ENCODE assay signal across 18 cellular contexts in genomic region chr17:79482719-79483118, GRCh38.
DNase-seq lines count a peak whose midpoint lies in the region; TF ChIP-seq lines count a peak whose summit lies in the region.
"Had no signal": no experiment of that assay in that cellular context is flagged by ENCODE, and none has a peak within 500 bp of the region (broad histone marks: within the 10 kb centered on the region; RNA-seq: fewer than 3 reads in every experiment).

No MANE protein-coding gene starts in this region.

- no peaks in the 10 kb centered on the region for H3K36me3 ChIP-seq in NT2/D1 (ENCODE audit: insufficient read depth, insufficient read length, low read length)
- H3K36me3 ChIP-seq in iPS DF 6.9 (ENCODE audit: control insufficient read depth, insufficient read depth, low read length) = no peaks in the 10 kb centered on the region
- no peaks in the 10 kb centered on the region for H3K36me3 ChIP-seq in suprapubic skin
- H3K36me3 ChIP-seq: HAP-1, SJSA1 had no signal

- H3K4me3 ChIP-seq in NT2/D1 (ENCODE audit: insufficient read length, low read depth) (peak overlapping the region; percentile 16), iPS DF 6.9 (ENCODE audit: low read length) (no peak overlapping the region), suprapubic skin (no peak overlapping the region)
- H3K4me3 ChIP-seq: HAP-1, SJSA1 had no signal

- no peak overlapping the region for H3K4me3 Mint-ChIP-seq in neural crest cell

- peak overlapping the region; percentile 3 for H3K27ac Mint-ChIP-seq in neural crest cell (ENCODE audit: unreplicated experiment)

- no peaks in the 10 kb centered on the region for H3K36me3 Mint-ChIP-seq in neural crest cell (ENCODE audit: low read depth)
- H3K36me3 Mint-ChIP-seq: CD14-positive monocyte, IgD-negative memory B cell had no signal

- no peak for TF ChIP-seq EP300 in suprapubic skin (IDR thresholded peaks at IDR 0.05)

- no peak for TF ChIP-seq CTCF in neural crest cell (conservative IDR thresholded peaks at IDR 0.05)
- no peak for TF ChIP-seq CTCF in suprapubic skin (IDR thresholded peaks at IDR 0.05)
- no peak for TF ChIP-seq CTCF in GM20000 (IDR thresholded peaks at IDR 0.05; ENCODE audit: extremely low read depth, missing control alignments)

- peaks cover 4% of the 10 kb centered on the region for H3K27me3 Mint-ChIP-seq in neural crest cell (ENCODE audit: low read depth)

- no peaks in the 10 kb centered on the region for H3K9me3 Mint-ChIP-seq in neural crest cell
- H3K9me3 Mint-ChIP-seq: IgD-negative memory B cell had no signal

- H3K9me3 ChIP-seq in NT2/D1 (ENCODE audit: insufficient read depth, low read length) = no peaks in the 10 kb centered on the region
- H3K9me3 ChIP-seq in iPS DF 6.9 (ENCODE audit: control insufficient read depth, insufficient read depth, low read length) = no peaks in the 10 kb centered on the region
- H3K9me3 ChIP-seq in suprapubic skin = no peaks in the 10 kb centered on the region
- H3K9me3 ChIP-seq: HAP-1, SJSA1 had no signal

- H3K4me1 ChIP-seq in NT2/D1 (ENCODE audit: insufficient read depth, insufficient read length) = peaks cover 17% of the 10 kb centered on the region
- peaks cover 4% of the 10 kb centered on the region for H3K4me1 ChIP-seq in iPS DF 6.9 (ENCODE audit: control insufficient read depth, insufficient read depth, low read length)
- H3K4me1 ChIP-seq in suprapubic skin = peaks cover 8% of the 10 kb centered on the region
- H3K4me1 ChIP-seq: HAP-1, SJSA1 had no signal

- no peak for TF ChIP-seq POLR2A in suprapubic skin (IDR thresholded peaks at IDR 0.05)

- H3K27me3 ChIP-seq in NT2/D1 (ENCODE audit: insufficient read depth, insufficient read length) (peaks cover 5% of the 10 kb centered on the region), iPS DF 6.9 (ENCODE audit: control insufficient read depth, insufficient read depth, low read length) (no peaks in the 10 kb centered on the region), suprapubic skin (peaks cover 95% of the 10 kb centered on the region)

- no CpG with 5 or more reads among the region's 9 CpGs for WGBS in iPS DF 6.9 (ENCODE audit: insufficient coverage, insufficient read length)
- 11% methylated on average over 8 of the region's 9 CpGs for WGBS in suprapubic skin

- H3K27ac ChIP-seq in iPS DF 6.9 (ENCODE audit: low read length) (no peak overlapping the region), suprapubic skin (no peak overlapping the region)
- H3K27ac ChIP-seq: SJSA1 had no signal

- peak overlapping the region; percentile 57 for H3K9ac ChIP-seq in NT2/D1 (ENCODE audit: insufficient read length, low read depth)

- DNase-seq in Daoy (ENCODE audit: low read depth) (peak; percentile 18), NT2/D1 (ENCODE audit: low read depth, low spot score) (no peak), iPS DF 6.9 (ENCODE audit: low read depth, low spot score) (peak; percentile 20), neural crest cell (ENCODE audit: low read depth, low spot score) (peak; percentile 22), suprapubic skin (ENCODE audit: low spot score in 2 of 2) (no peak), NCI-H128 (lab: John Stamatoyannopoulos, UW; ENCODE audit: unreplicated experiment) (no peak), cerebellar nuclear complex (lab: John Stamatoyannopoulos, UW) (no peak), GM20000 (ENCODE audit: low spot score) (no peak)
- DNase-seq: COR-L47; NCI-H1105 treated with DMSO at 0.1 percent for 48 hours; NCI-H187 treated with DMSO at 0.1 percent for 48 hours; NCI-H526 treated with DMSO at 0.1 percent for 48 hours; NK-92 treated with Interleukin-12 subunit alpha and Interleukin-12 subunit beta, amount 100 ng/mL, for 24 hours; PC-3 had no signal

- H3K4me1 Mint-ChIP-seq in neural crest cell = peaks cover 10% of the 10 kb centered on the region
- H3K4me1 Mint-ChIP-seq: CD14-positive monocyte had no signal

Comparison
In these comparisons a context has a peak if more than half of its experiments do, and no peak if none do; other contexts are left out.
1. DNase-seq: peak in Daoy (single experiment), iPS DF 6.9 (single experiment) and neural crest cell (single experiment); none in NT2/D1 (single experiment), suprapubic skin (0 of 2), NCI-H128 (single experiment), cerebellar nuclear complex (0 of 2) and GM20000 (single experiment).